Comparison of ENCODE assay signal across 22 cellular contexts in genomic region chrY:7720970-7721369, GRCh38.
DNase-seq lines count a peak whose midpoint lies in the region; ATAC-seq, FAIRE-seq and TF ChIP-seq lines count a peak whose summit lies in the region.
"Had no signal": no experiment of that assay in that cellular context is flagged by ENCODE, and none has a peak within 500 bp of the region (broad histone marks: within the 10 kb centered on the region; RNA-seq: fewer than 3 reads in every experiment).

No MANE protein-coding gene starts in this region.

- no peaks in the 10 kb centered on the region for H3K27me3 ChIP-seq in small intestine (ENCODE audit: control insufficient read depth in 2 of 2, insufficient read depth in 2 of 2, low read length in 2 of 2)
- H3K27me3 ChIP-seq: BLaER1 treated with 17β-estradiol and CSF1 and Interleukin-3, amounts not matched to agents 10 nM and 100 nM had no signal

- no peaks in the 10 kb centered on the region for H3K9me3 ChIP-seq in small intestine (ENCODE audit: control insufficient read depth, low read depth)
- H3K9me3 ChIP-seq: BLaER1 treated with 17β-estradiol and CSF1 and Interleukin-3, amounts not matched to agents 10 nM and 100 nM had no signal

- WGBS in small intestine, 3 donors, result 36 to 79% methylated on average over 1 of the region's 1 CpG; no CpG with 5 or more reads in 1 of the 3 donors

- intact Hi-C loops in MCF 10A (cut with micrococcal nuclease), result no loop called here
- intact Hi-C loops in activated CD4-positive, alpha-beta memory T cell treated with anti-CD3 and anti-CD28 coated beads for 36 hours (cut with micrococcal nuclease), result no loop called here

- H3K27me3 Mint-ChIP-seq in stimulated activated memory B cell treated with anti-CD40 and anti-IgM and Interleukin-4, amounts not matched to agents 10 μg/mL and 1 μg/mL and 100 μg/mL, for 72 hours, result no peaks in the 10 kb centered on the region
- no peaks in the 10 kb centered on the region for H3K27me3 Mint-ChIP-seq in MCF 10A (ENCODE audit: insufficient read depth, unreplicated experiment)
- no peaks in the 10 kb centered on the region for H3K27me3 Mint-ChIP-seq in activated CD4-positive, alpha-beta memory T cell treated with anti-CD3 and anti-CD28 coated beads for 36 hours
- H3K27me3 Mint-ChIP-seq: B cell, IgD-negative memory B cell had no signal

- no peak overlapping the region for H3K4me3 Mint-ChIP-seq in stimulated activated memory B cell treated with anti-CD40 and anti-IgM and Interleukin-4, amounts not matched to agents 10 μg/mL and 1 μg/mL and 100 μg/mL, for 72 hours
- H3K4me3 Mint-ChIP-seq in MCF 10A (ENCODE audit: unreplicated experiment), result no peak overlapping the region
- H3K4me3 Mint-ChIP-seq in activated CD4-positive, alpha-beta memory T cell treated with anti-CD3 and anti-CD28 coated beads for 36 hours, result no peak overlapping the region
- H3K4me3 Mint-ChIP-seq: B cell; CD8-positive, alpha-beta T cell; GM23338; IgD-negative memory B cell had no signal

- no peak overlapping the region for H3K4me3 ChIP-seq in epithelial cell of esophagus (ENCODE audit: low read length)
- no peak overlapping the region for H3K4me3 ChIP-seq in small intestine (ENCODE audit: low read depth in 1 of 2, low read length in 2 of 2)
- H3K4me3 ChIP-seq: BLaER1 treated with 17β-estradiol and CSF1 and Interleukin-3, amounts not matched to agents 10 nM and 100 nM; GM23338 had no signal

- no peaks in the 10 kb centered on the region for H3K9me3 Mint-ChIP-seq in stimulated activated memory B cell treated with anti-CD40 and anti-IgM and Interleukin-4, amounts not matched to agents 10 μg/mL and 1 μg/mL and 100 μg/mL, for 72 hours
- no peaks in the 10 kb centered on the region for H3K9me3 Mint-ChIP-seq in MCF 10A (ENCODE audit: unreplicated experiment)
- H3K9me3 Mint-ChIP-seq in activated CD4-positive, alpha-beta memory T cell treated with anti-CD3 and anti-CD28 coated beads for 36 hours, result no peaks in the 10 kb centered on the region
- H3K9me3 Mint-ChIP-seq: CD8-positive, alpha-beta T cell; GM23338; IgD-negative memory B cell had no signal

- no peaks in the 10 kb centered on the region for H3K36me3 Mint-ChIP-seq in stimulated activated memory B cell treated with anti-CD40 and anti-IgM and Interleukin-4, amounts not matched to agents 10 μg/mL and 1 μg/mL and 100 μg/mL, for 72 hours
- no peaks in the 10 kb centered on the region for H3K36me3 Mint-ChIP-seq in MCF 10A (ENCODE audit: insufficient read depth, unreplicated experiment)
- no peaks in the 10 kb centered on the region for H3K36me3 Mint-ChIP-seq in activated CD4-positive, alpha-beta memory T cell treated with anti-CD3 and anti-CD28 coated beads for 36 hours
- H3K36me3 Mint-ChIP-seq: CD8-positive, alpha-beta T cell; IgD-negative memory B cell had no signal

- DNase-seq in HT1080 (ENCODE audit: low read depth) (peak; percentile 49), RWPE1 (ENCODE audit: low spot score) (peak; percentile 8), epithelial cell of esophagus (ENCODE audit: low read depth) (peak; percentile 79), small intestine (no peak), MCF 10A (ENCODE audit: unreplicated experiment) (no peak)
- no peak for DNase-seq in activated CD4-positive, alpha-beta memory T cell treated with anti-CD3 and anti-CD28 coated beads for 36 hours
- DNase-seq: CD8-positive, alpha-beta T cell; DMS 273 treated with DMSO at 0.1 percent for 48 hours; DMS53; DND-41; EL; HCEC 1CT had no signal

- H3K27ac ChIP-seq in RWPE1 (no peak overlapping the region), small intestine (ENCODE audit: low read depth in 1 of 2, low read length in 1 of 2) (no peak overlapping the region)
- H3K27ac ChIP-seq: BLaER1 treated with 17β-estradiol and CSF1 and Interleukin-3, amounts not matched to agents 10 nM and 100 nM had no signal

- H3K4me1 ChIP-seq in small intestine (ENCODE audit: control insufficient read depth in 2 of 2, insufficient read depth in 1 of 2, low read depth in 1 of 2, low read length in 1 of 2), result no peaks in the 10 kb centered on the region
- H3K4me1 ChIP-seq: BLaER1 treated with 17β-estradiol and CSF1 and Interleukin-3, amounts not matched to agents 10 nM and 100 nM had no signal

- POLR2A ChIA-PET in RWPE1 (lab: Yijun Ruan, JAX; ENCODE audit: low non-redundant PET) (no interaction called here), MCF 10A (lab: Yijun Ruan, JAX) (no interaction called here)
- POLR2A ChIA-PET in activated CD4-positive, alpha-beta memory T cell treated with anti-CD3 and anti-CD28 coated beads for 36 hours (lab: Charles Lee), result no interaction called here

- CTCF ChIA-PET in RWPE1 (lab: Yijun Ruan, JAX), result no interaction called here
- CTCF ChIA-PET in MCF 10A (lab: Yijun Ruan, JAX), result no interaction called here
- CTCF ChIA-PET in activated CD4-positive, alpha-beta memory T cell treated with anti-CD3 and anti-CD28 coated beads for 36 hours (lab: Charles Lee), result no interaction called here

- FAIRE-seq in small intestine (lab: Jason Lieb, UNC), result no peak
- FAIRE-seq: G401.6, GM12892, GM18507, H54, HepG2 had no signal

- ATAC-seq in stimulated activated memory B cell treated with anti-CD40 and anti-IgM and Interleukin-4, amounts not matched to agents 10 μg/mL and 1 μg/mL and 100 μg/mL, for 72 hours, result no peak
- ATAC-seq: CD8-positive, alpha-beta T cell; GM23338; HepG2 had no signal

- H3K36me3 ChIP-seq in small intestine (ENCODE audit: control insufficient read depth in 2 of 2, insufficient read depth in 2 of 2, low read length in 2 of 2), result no peaks in the 10 kb centered on the region
- H3K36me3 ChIP-seq: BLaER1 treated with 17β-estradiol and CSF1 and Interleukin-3, amounts not matched to agents 10 nM and 100 nM had no signal

- no TSS peak for BruUV-seq in MCF 10A (replicated peaks; lab: Mats Ljungman, UMichigan)

- H3K27ac Mint-ChIP-seq in stimulated activated memory B cell treated with anti-CD40 and anti-IgM and Interleukin-4, amounts not matched to agents 10 μg/mL and 1 μg/mL and 100 μg/mL, for 72 hours, result peak overlapping the region; percentile 86
- H3K27ac Mint-ChIP-seq in MCF 10A (ENCODE audit: low read depth, unreplicated experiment), result no peak overlapping the region
- H3K27ac Mint-ChIP-seq in activated CD4-positive, alpha-beta memory T cell treated with anti-CD3 and anti-CD28 coated beads for 36 hours, result no peak overlapping the region
- H3K27ac Mint-ChIP-seq: B cell; CD8-positive, alpha-beta T cell; GM23338; IgD-negative memory B cell had no signal

- no peak for TF ChIP-seq CTCF in RWPE1 (conservative IDR thresholded peaks at IDR 0.05; ENCODE audit: low read depth)
- TF ChIP-seq CTCF in epithelial cell of esophagus (IDR thresholded peaks at IDR 0.05; ENCODE audit: insufficient read depth, low read depth, low read length, missing control alignments), result no peak
- TF ChIP-seq CTCF in MCF 10A (IDR thresholded peaks at IDR 0.05; ENCODE audit: unreplicated experiment), result no peak

- H3K4me1 Mint-ChIP-seq in stimulated activated memory B cell treated with anti-CD40 and anti-IgM and Interleukin-4, amounts not matched to agents 10 μg/mL and 1 μg/mL and 100 μg/mL, for 72 hours, result peaks cover 43% of the 10 kb centered on the region
- no peaks in the 10 kb centered on the region for H3K4me1 Mint-ChIP-seq in MCF 10A (ENCODE audit: insufficient read depth, unreplicated experiment)
- H3K4me1 Mint-ChIP-seq in activated CD4-positive, alpha-beta memory T cell treated with anti-CD3 and anti-CD28 coated beads for 36 hours (ENCODE audit: low read depth), result no peaks in the 10 kb centered on the region
- H3K4me1 Mint-ChIP-seq: GM23338, IgD-negative memory B cell had no signal

Comparison
In these comparisons a context has a peak if more than half of its experiments do, and no peak if none do; other contexts are left out.
1. DNase-seq: peak in HT1080 (single experiment), RWPE1 (single experiment) and epithelial cell of esophagus (single experiment); none in small intestine (single experiment), MCF 10A (single experiment) and activated CD4-positive, alpha-beta memory T cell treated with anti-CD3 and anti-CD28 coated beads for 36 hours (single experiment).